In genomic region chr2:14199040-14199439, GRCh38 we compare ENCODE assay signal across 24 cellular contexts.
DNase-seq lines count a peak whose midpoint lies in the region; ATAC-seq, FAIRE-seq and TF ChIP-seq lines count a peak whose summit lies in the region.
"Had no signal": no experiment of that assay in that cellular context is flagged by ENCODE, and none has a peak within 500 bp of the region (broad histone marks: within the 10 kb centered on the region; RNA-seq: fewer than 3 reads in every experiment).

No MANE protein-coding gene starts in this region.

- no peak overlapping the region for H2BK20ac ChIP-seq in H1 (ENCODE audit: low read length)

- no peaks in the 10 kb centered on the region for H3K9me2 ChIP-seq in PC-3 (replicated peaks; ENCODE audit: low read length)

- H3K9me3 Mint-ChIP-seq in activated CD4-positive, alpha-beta T cell treated with anti-CD3 and anti-CD28 coated beads, Interleukin-2, amount 10 ng/mL, durations not matched to agents 7 days and 5 days = peaks cover 9% of the 10 kb centered on the region

- H4K20me1 ChIP-seq in PC-3 (ENCODE audit: low read length) (no peaks in the 10 kb centered on the region), H1 (replicated peaks in 1 of 2; ENCODE audit: control insufficient read depth in 1 of 2, insufficient read depth in 2 of 2, low read length in 2 of 2) (no peaks in the 10 kb centered on the region)

- H3K4me2 ChIP-seq in PC-3 (ENCODE audit: low read length) = no peak overlapping the region
- no peak overlapping the region for H3K4me2 ChIP-seq in H1 (ENCODE audit: insufficient read depth in 1 of 2, low read depth in 2 of 2, low read length in 2 of 2)

- BruUV-seq in PC-3 (replicated peaks; lab: Mats Ljungman, UMichigan) = no TSS peak

- H3K79me2 ChIP-seq in PC-3 (ENCODE audit: low read length) (no peaks in the 10 kb centered on the region), H1 (ENCODE audit: control insufficient read depth in 1 of 2, insufficient read depth in 2 of 2, low read length in 2 of 2) (no peaks in the 10 kb centered on the region)

- H3K9ac ChIP-seq in PC-3 (ENCODE audit: low read length) (no peak overlapping the region), H1 (replicated peaks in 1 of 4; ENCODE audit: extremely low read depth in 1 of 4, low read depth in 3 of 4, low read length in 3 of 4) (no peak overlapping the region)

- TF ChIP-seq RAD21 in H1 (IDR thresholded peaks at IDR 0.05 in 1 of 2, conservative IDR thresholded peaks at IDR 0.05 in 1 of 2; ENCODE audit: low read depth in 2 of 2, low read length in 2 of 2) = no peak

- H2AFZ ChIP-seq in PC-3 (ENCODE audit: low read length) (no peak overlapping the region), H1 (ENCODE audit: low read length) (peak overlapping the region; percentile 70; the same call in 1 of the 2 replicates)

- CTCF ChIA-PET in PC-3 (lab: Charles Lee) (no interaction called here), H1 (lab: Charles Lee; ENCODE audit: partially characterized antibody) (no interaction called here)
- CTCF ChIA-PET in activated CD4-positive, alpha-beta T cell treated with anti-CD3 and anti-CD28 coated beads, Interleukin-2, amount 10 ng/mL, durations not matched to agents 7 days and 5 days (lab: Charles Lee) = no interaction called here

- peak overlapping the region; percentile 93; the same call in 1 of the 2 replicates for H2BK12ac ChIP-seq in H1 (ENCODE audit: low read depth, low read length)

- H3K18ac ChIP-seq in H1 (ENCODE audit: extremely low read depth, low read length) = no peak overlapping the region

- H3K56ac ChIP-seq in H1 (replicated peaks; ENCODE audit: insufficient read length, low read depth, low read length) = no peak overlapping the region

- no peak overlapping the region for H2BK120ac ChIP-seq in H1 (replicated peaks; ENCODE audit: low read depth, low read length)

- H2AK5ac ChIP-seq in H1 (ENCODE audit: low read depth, low read length) = no peak overlapping the region

- H3K27ac ChIP-seq in PC-3 (ENCODE audit: low read length) = no peak overlapping the region
- H3K27ac ChIP-seq in H1 (ENCODE audit: low read depth, low read length) = no peak overlapping the region

- no peaks in the 10 kb centered on the region for H3K36me3 Mint-ChIP-seq in activated CD4-positive, alpha-beta T cell treated with anti-CD3 and anti-CD28 coated beads, Interleukin-2, amount 10 ng/mL, durations not matched to agents 7 days and 5 days (ENCODE audit: low read depth)
- H3K36me3 Mint-ChIP-seq: CD14-positive monocyte had no signal

- no peak overlapping the region for H3K4ac ChIP-seq in H1 (replicated peaks; ENCODE audit: insufficient read length, low read depth, low read length)

- DNase-seq in PC-3 = peak; percentile 3
- DNase-seq in H1 (ENCODE audit: low read depth in 1 of 2, low spot score in 2 of 2) = no peak
- peak; percentile 3 for DNase-seq in left kidney (ENCODE audit: low read depth, low spot score)
- DNase-seq in urothelium cell line (ENCODE audit: low spot score) = peak; percentile 14
- DNase-seq in hippocampal formation (lab: John Stamatoyannopoulos, UW) = no peak
- DNase-seq in activated CD4-positive, alpha-beta T cell treated with anti-CD3 and anti-CD28 coated beads, Interleukin-2, amount 10 ng/mL, durations not matched to agents 7 days and 5 days = no peak
- DNase-seq in COLO668 (lab: John Stamatoyannopoulos, UW; ENCODE audit: unreplicated experiment) = no peak
- DNase-seq: ACHN; AML-193; Caco-2; DMS153; EL; KBM-7; MV-4-11; NCI-H1417; NCI-H1930; NCI-H446; NCI-H69; NK-92 treated with Interleukin-12 subunit alpha and Interleukin-12 subunit beta, amount 100 ng/mL, for 24 hours; OCI-M1; RPMI8226; SIG-M5 had no signal

- H3K23me2 ChIP-seq in H1 (ENCODE audit: low read depth, low read length) = no peaks in the 10 kb centered on the region

- FAIRE-seq in H1 (lab: Jason Lieb, UNC) (no peak), urothelium cell line (lab: Jason Lieb, UNC) (no peak)

- TF ChIP-seq EP300 in H1 (IDR thresholded peaks at IDR 0.05; ENCODE audit: borderline replicate concordance in 1 of 2, low read depth in 2 of 2, low read length in 2 of 2) = no peak

- no peak overlapping the region for H3K4me3 Mint-ChIP-seq in activated CD4-positive, alpha-beta T cell treated with anti-CD3 and anti-CD28 coated beads, Interleukin-2, amount 10 ng/mL, durations not matched to agents 7 days and 5 days
- H3K4me3 Mint-ChIP-seq: CD14-positive monocyte had no signal

- H3K36me3 ChIP-seq in PC-3 (ENCODE audit: low read depth, low read length) (no peaks in the 10 kb centered on the region), H1 (ENCODE audit: control insufficient read depth in 2 of 4, insufficient read depth in 4 of 4, low read length in 3 of 4) (no peaks in the 10 kb centered on the region)

- no peaks in the 10 kb centered on the region for H3K27me3 Mint-ChIP-seq in activated CD4-positive, alpha-beta T cell treated with anti-CD3 and anti-CD28 coated beads, Interleukin-2, amount 10 ng/mL, durations not matched to agents 7 days and 5 days

- no peak for ATAC-seq in PC-3
- ATAC-seq: HCT116 had no signal

- no peaks in the 10 kb centered on the region for H3F3A ChIP-seq in PC-3 (ENCODE audit: low read length, unreplicated experiment)

- no peak overlapping the region for H4K5ac ChIP-seq in H1 (ENCODE audit: insufficient read length, low read depth, low read length)

- POLR2A ChIA-PET in PC-3 (lab: Charles Lee; ENCODE audit: unreplicated experiment) (no interaction called here), H1 (lab: Charles Lee; ENCODE audit: partially characterized antibody) (no interaction called here)
- POLR2A ChIA-PET in activated CD4-positive, alpha-beta T cell treated with anti-CD3 and anti-CD28 coated beads, Interleukin-2, amount 10 ng/mL, durations not matched to agents 7 days and 5 days (lab: Charles Lee) = no interaction called here

- H3K4me1 Mint-ChIP-seq in activated CD4-positive, alpha-beta T cell treated with anti-CD3 and anti-CD28 coated beads, Interleukin-2, amount 10 ng/mL, durations not matched to agents 7 days and 5 days = no peaks in the 10 kb centered on the region
- H3K4me1 Mint-ChIP-seq: CD14-positive monocyte had no signal

- no peak for TF ChIP-seq CTCF in PC-3 (conservative IDR thresholded peaks at IDR 0.05; ENCODE audit: low read depth, low read length)
- TF ChIP-seq CTCF in H1 (IDR thresholded peaks at IDR 0.05; ENCODE audit: control extremely low read depth in 1 of 3, insufficient read depth in 1 of 3, low read depth in 1 of 3, low read length in 3 of 3) = no peak

- no peak overlapping the region for H4K91ac ChIP-seq in H1 (replicated peaks; ENCODE audit: insufficient read length, low read length)

- intact Hi-C loops in PC-3 (cut with micrococcal nuclease) = no loop called here

- no peak overlapping the region for H3K14ac ChIP-seq in H1 (ENCODE audit: insufficient read length)

- no peaks in the 10 kb centered on the region for H3K9me3 ChIP-seq in PC-3 (ENCODE audit: low read length)
- H3K9me3 ChIP-seq in H1 (ENCODE audit: insufficient read depth in 2 of 2, low read depth in 1 of 2, low read length in 1 of 2) = no peaks in the 10 kb centered on the region
- H3K9me3 ChIP-seq: Caco-2 had no signal

- H3K4me1 ChIP-seq in PC-3 (ENCODE audit: insufficient read depth, low read length) (no peaks in the 10 kb centered on the region; the same call in 1 of the 2 replicates), H1 (replicated peaks in 1 of 4; ENCODE audit: control insufficient read depth in 3 of 4, insufficient read depth in 4 of 4, low read length in 3 of 4) (peaks cover 0 to 7% (median 1%) of the 10 kb centered on the region in 4 experiments; a peak in 2 of 7 replicates)
- H3K4me1 ChIP-seq: Caco-2 had no signal

- peaks cover 2% of the 10 kb centered on the region; the same call in 1 of the 2 replicates for H3K27me3 ChIP-seq in PC-3 (ENCODE audit: low read length)
- no peaks in the 10 kb centered on the region for H3K27me3 ChIP-seq in H1 (replicated peaks in 1 of 4; ENCODE audit: control insufficient read depth in 3 of 4, extremely low read depth in 1 of 4, insufficient read depth in 3 of 4, low read length in 3 of 4)

- peak overlapping the region; percentile 56; the same call in 1 of the 2 replicates for H2BK5ac ChIP-seq in H1 (ENCODE audit: low read depth, low read length)

- no peaks in the 10 kb centered on the region for H3K79me1 ChIP-seq in H1 (ENCODE audit: low read depth, low read length)

- TF ChIP-seq POLR2A in H1 (IDR thresholded peaks at IDR 0.05; ENCODE audit: control extremely low read depth in 1 of 2, low read depth in 2 of 2, low read length in 2 of 2) = no peak

- 91% methylated on average over 3 of the region's 3 CpGs; no CpG with 5 or more reads in 1 of the 2 experiments for WGBS in H1 (ENCODE audit: extremely low coverage in 1 of 2, insufficient coverage in 1 of 2, insufficient read length in 1 of 2, insufficient replicate concordance in 2 of 2, low coverage in 1 of 2, low lambda C conversion rate in 2 of 2, missing lambda C conversion rate in 1 of 2), 2 experiments

- H3K23ac ChIP-seq in H1 (ENCODE audit: insufficient read length) = no peak overlapping the region

- H3K4me3 ChIP-seq in PC-3 (ENCODE audit: low read length) (no peak overlapping the region), H1 (ENCODE audit: extremely low read depth in 1 of 4, insufficient read depth in 2 of 4, low read depth in 3 of 4, low read length in 4 of 4) (no peak overlapping the region)

- no peak overlapping the region for H4K8ac ChIP-seq in H1 (ENCODE audit: extremely low read depth, insufficient read depth, low read length)

- no peak overlapping the region for H3K27ac Mint-ChIP-seq in activated CD4-positive, alpha-beta T cell treated with anti-CD3 and anti-CD28 coated beads, Interleukin-2, amount 10 ng/mL, durations not matched to agents 7 days and 5 days

- H2BK15ac ChIP-seq in H1 (ENCODE audit: low read length) = no peak overlapping the region

TF ChIP-seq in H1, 55 proteins besides CTCF, POLR2A, EP300 and RAD21:
- TF ChIP-seq NANOG (IDR thresholded peaks at IDR 0.05; ENCODE audit: insufficient read depth, low read depth, low read length, poor library complexity, severe bottlenecking) = no peak
- TF ChIP-seq TAF1 (IDR thresholded peaks at IDR 0.05; ENCODE audit: low read depth, low read length) = no peak
- no peak for TF ChIP-seq E2F6 (IDR thresholded peaks at IDR 0.05)
- no peak for TF ChIP-seq SAP30 (IDR thresholded peaks at IDR 0.05; ENCODE audit: insufficient read depth, insufficient replicate concordance, low read length)
- TF ChIP-seq HDAC6 (IDR thresholded peaks at IDR 0.05; ENCODE audit: low read depth, low read length) = no peak
- TF ChIP-seq POLR2AphosphoS5 (IDR thresholded peaks at IDR 0.05; ENCODE audit: low read depth, low read length) = no peak
- no peak for TF ChIP-seq CBX8 (IDR thresholded peaks at IDR 0.05; ENCODE audit: borderline replicate concordance, low read depth, low read length)
- no peak for TF ChIP-seq NRF1 (IDR thresholded peaks at IDR 0.05; ENCODE audit: low read depth, low read length)

Comparison
In these comparisons a context has a peak if more than half of its experiments do, and no peak if none do; other contexts are left out.
1. DNase-seq: peak in PC-3 (single experiment), left kidney (single experiment) and urothelium cell line (single experiment); none in H1 (0 of 2), hippocampal formation (0 of 2), activated CD4-positive, alpha-beta T cell treated with anti-CD3 and anti-CD28 coated beads, Interleukin-2, amount 10 ng/mL, durations not matched to agents 7 days and 5 days (single experiment) and COLO668 (single experiment).